7 cellular contexts compared by ENCODE assay signal in genomic region chr15:22194739-22195617, GRCh38.
DNase-seq lines count a peak whose midpoint lies in the region; ATAC-seq, FAIRE-seq and TF ChIP-seq lines count a peak whose summit lies in the region.
"Not testable (repeated sequence)": the region's sequence is repeated elsewhere in the genome, so short reads cannot be mapped to it uniquely, and the experiment has no call there.

No MANE protein-coding gene starts in this region.

- H3K27ac Mint-ChIP-seq in CD4-positive, CD25-positive, alpha-beta regulatory T cell; activated CD4-positive, alpha-beta T cell treated with anti-CD3 and anti-CD28 coated beads for 36 hours; activated T-cell treated with anti-CD3 and anti-CD28 coated beads, Interleukin-2, amount 50 U/mL, for 72 hours; naive thymus-derived CD8-positive, alpha-beta T cell: not testable (repeated sequence)

- not testable (repeated sequence) for H3K36me3 Mint-ChIP-seq in CD4-positive, CD25-positive, alpha-beta regulatory T cell; activated CD4-positive, alpha-beta T cell treated with anti-CD3 and anti-CD28 coated beads for 36 hours (ENCODE audit: low read depth); activated T-cell treated with anti-CD3 and anti-CD28 coated beads, Interleukin-2, amount 50 U/mL, for 72 hours (ENCODE audit: insufficient read depth in 2 of 2); naive thymus-derived CD8-positive, alpha-beta T cell

- not testable (repeated sequence) for H3K4me3 ChIP-seq in CD4-positive, CD25-positive, alpha-beta regulatory T cell (ENCODE audit: low read depth, low read length); bronchial epithelial cell (ENCODE audit: low read depth, low read length)

- H3K27me3 ChIP-seq in CD4-positive, CD25-positive, alpha-beta regulatory T cell (ENCODE audit: control insufficient read depth, insufficient read depth, low read length); bronchial epithelial cell (ENCODE audit: control insufficient read depth, insufficient read depth, low read length): not testable (repeated sequence)

- POLR2A ChIA-PET in activated CD4-positive, alpha-beta T cell treated with anti-CD3 and anti-CD28 coated beads for 36 hours (lab: Charles Lee); naive thymus-derived CD8-positive, alpha-beta T cell (lab: Charles Lee): not testable (repeated sequence)

- DNase-seq in CD4-positive, CD25-positive, alpha-beta regulatory T cell; GM19239 (ENCODE audit: insufficient read length, low spot score); activated CD4-positive, alpha-beta T cell treated with anti-CD3 and anti-CD28 coated beads for 36 hours; bronchial epithelial cell (ENCODE audit: low read depth); naive thymus-derived CD8-positive, alpha-beta T cell; stimulated activated naive CD8-positive, alpha-beta T cell treated with anti-CD3 and anti-CD28 coated beads, Interleukin-15, Interleukin-2, amounts not matched to agents 100 U/mL and 50 U/mL, for 24 hours: not testable (repeated sequence)
- peak in 1 of 2 donors; percentile 1 for DNase-seq in activated T-cell treated with anti-CD3 and anti-CD28 coated beads, Interleukin-2, amount 50 U/mL, for 72 hours

- H3K9me3 ChIP-seq in CD4-positive, CD25-positive, alpha-beta regulatory T cell (ENCODE audit: control insufficient read depth in 2 of 2, low read length in 2 of 2) = not testable (repeated sequence)

- not testable (repeated sequence) for H3K36me3 ChIP-seq in CD4-positive, CD25-positive, alpha-beta regulatory T cell (ENCODE audit: control insufficient read depth, insufficient read depth, low read length); bronchial epithelial cell (ENCODE audit: control insufficient read depth, insufficient read depth, low read length)

- intact Hi-C loops in activated CD4-positive, alpha-beta T cell treated with anti-CD3 and anti-CD28 coated beads for 36 hours (cut with DNase I, micrococcal nuclease) = not testable (repeated sequence)

- H3K4me3 Mint-ChIP-seq in CD4-positive, CD25-positive, alpha-beta regulatory T cell; activated CD4-positive, alpha-beta T cell treated with anti-CD3 and anti-CD28 coated beads for 36 hours; activated T-cell treated with anti-CD3 and anti-CD28 coated beads, Interleukin-2, amount 50 U/mL, for 72 hours; naive thymus-derived CD8-positive, alpha-beta T cell: not testable (repeated sequence)

- H3K9me3 Mint-ChIP-seq in CD4-positive, CD25-positive, alpha-beta regulatory T cell; activated CD4-positive, alpha-beta T cell treated with anti-CD3 and anti-CD28 coated beads for 36 hours (ENCODE audit: low read depth); activated T-cell treated with anti-CD3 and anti-CD28 coated beads, Interleukin-2, amount 50 U/mL, for 72 hours; naive thymus-derived CD8-positive, alpha-beta T cell: not testable (repeated sequence)

- FAIRE-seq in GM19239 (lab: Jason Lieb, UNC) (peak; percentile 75), bronchial epithelial cell (lab: Jason Lieb, UNC) (peak; percentile 98)

- H3K27ac ChIP-seq in CD4-positive, CD25-positive, alpha-beta regulatory T cell (ENCODE audit: insufficient read depth, low read length, poor library complexity, severe bottlenecking) = peak overlapping the region; percentile 23

- not testable (repeated sequence) for H3K4me1 ChIP-seq in CD4-positive, CD25-positive, alpha-beta regulatory T cell (ENCODE audit: control insufficient read depth, insufficient read depth, low read length, poor library complexity, severe bottlenecking)

- ATAC-seq in CD4-positive, CD25-positive, alpha-beta regulatory T cell (ENCODE audit: low read depth in 2 of 2) = peak; percentile 75 to 77
- ATAC-seq in activated CD4-positive, alpha-beta T cell treated with anti-CD3 and anti-CD28 coated beads for 36 hours = peak; percentile 80
- peak; percentile 79 to 86 for ATAC-seq in activated T-cell treated with anti-CD3 and anti-CD28 coated beads, Interleukin-2, amount 50 U/mL, for 72 hours (replicated peaks in 1 of 2)
- peak; percentile 80 to 82 for ATAC-seq in naive thymus-derived CD8-positive, alpha-beta T cell
- ATAC-seq in stimulated activated naive CD8-positive, alpha-beta T cell treated with anti-CD3 and anti-CD28 coated beads, Interleukin-15, Interleukin-2, amounts not matched to agents 100 U/mL and 50 U/mL, for 24 hours = peak; percentile 52

- H3K4me1 Mint-ChIP-seq in CD4-positive, CD25-positive, alpha-beta regulatory T cell; activated CD4-positive, alpha-beta T cell treated with anti-CD3 and anti-CD28 coated beads for 36 hours; activated T-cell treated with anti-CD3 and anti-CD28 coated beads, Interleukin-2, amount 50 U/mL, for 72 hours (ENCODE audit: low read depth); naive thymus-derived CD8-positive, alpha-beta T cell: not testable (repeated sequence)

- CTCF ChIA-PET in activated CD4-positive, alpha-beta T cell treated with anti-CD3 and anti-CD28 coated beads for 36 hours (lab: Charles Lee) = not testable (repeated sequence)

- TF ChIP-seq CTCF in bronchial epithelial cell (IDR thresholded peaks at IDR 0.05; ENCODE audit: insufficient read depth, low read length, severe bottlenecking) = not testable (repeated sequence)

- not testable (repeated sequence) for H3K27me3 Mint-ChIP-seq in CD4-positive, CD25-positive, alpha-beta regulatory T cell; activated CD4-positive, alpha-beta T cell treated with anti-CD3 and anti-CD28 coated beads for 36 hours; activated T-cell treated with anti-CD3 and anti-CD28 coated beads, Interleukin-2, amount 50 U/mL, for 72 hours (ENCODE audit: low read depth); naive thymus-derived CD8-positive, alpha-beta T cell
